In genomic region chr10:47121336-47121735, GRCh38 we compare ENCODE assay signal across 1 cellular context.
TF ChIP-seq lines count a peak whose summit lies in the region.

No MANE protein-coding gene starts in this region.

TF ChIP-seq in H1, 55 proteins besides CTCF, POLR2A, EP300 and RAD21 (continued from another document):
- TF ChIP-seq EZH2 (IDR thresholded peaks at IDR 0.05; ENCODE audit: low read depth, low read length, severe bottlenecking) (no peak), USF2 (IDR thresholded peaks at IDR 0.05; ENCODE audit: low read length) (no peak), BACH1 (IDR thresholded peaks at IDR 0.05; ENCODE audit: low read length) (no peak), JUND (IDR thresholded peaks at IDR 0.05; ENCODE audit: low read length) (no peak), SP2 (IDR thresholded peaks at IDR 0.05; ENCODE audit: low read length) (no peak), SP4 (IDR thresholded peaks at IDR 0.05; ENCODE audit: low read length) (no peak), MAX (IDR thresholded peaks at IDR 0.05) (no peak)
